ENCODE assay signal across 12 cellular contexts in genomic region chr1:150061632-150062101, GRCh38. TPM values are rescaled to one million over a fixed set of nuclear protein-coding genes. Genes with fewer than 3 reads are reported as not detected.
DNase-seq lines count a peak whose midpoint lies in the region; ATAC-seq, FAIRE-seq and TF ChIP-seq lines count a peak whose summit lies in the region.
"Had no signal": no experiment of that assay in that cellular context is flagged by ENCODE, and none has a peak within 500 bp of the region (broad histone marks: within the 10 kb centered on the region; RNA-seq: fewer than 3 reads in every experiment).

No MANE protein-coding gene starts in this region.

- intact Hi-C loops in A673 (cut with micrococcal nuclease; ENCODE audit: unreplicated experiment) = no loop called here

- H3K4me3 ChIP-seq in A673 (ENCODE audit: low read depth, low read length, poor library complexity, severe bottlenecking) (no peak overlapping the region), bronchial epithelial cell (ENCODE audit: low read depth, low read length) (no peak overlapping the region)

- TF ChIP-seq CTCF in A673 (conservative IDR thresholded peaks at IDR 0.05; ENCODE audit: low read depth, low read length) = no peak
- no peak for TF ChIP-seq CTCF in bronchial epithelial cell (IDR thresholded peaks at IDR 0.05; ENCODE audit: insufficient read depth, low read length, severe bottlenecking)

- POLR2A ChIA-PET in A673 (lab: Charles Lee; ENCODE audit: low non-redundant PET) = no interaction called here

- no peak for FAIRE-seq in bronchial epithelial cell (lab: Jason Lieb, UNC)

- peak; percentile 71 for DNase-seq in A673 (ENCODE audit: low spot score)
- peak; percentile 68 for DNase-seq in HS-5 (ENCODE audit: low read depth)
- peak; percentile 43 for DNase-seq in bronchial epithelial cell (ENCODE audit: low read depth)
- DNase-seq in medulla oblongata (ENCODE audit: extremely low spot score) = peak; percentile 68
- no peak for DNase-seq in NOMO-1 treated with dmso at 0.1 percent for 144 hours (lab: John Stamatoyannopoulos, UW; ENCODE audit: unreplicated experiment)
- no peak for DNase-seq in NCI-H748 treated with DMSO at 0.1 percent for 48 hours (lab: John Stamatoyannopoulos, UW)
- DNase-seq: activated CD4-positive, alpha-beta T cell treated with anti-CD3 and anti-CD28 coated beads for 48 hours; activated naive CD4-positive, alpha-beta T cell treated with anti-CD3 and anti-CD28 coated beads for 36 hours; retina; SHP77 treated with DMSO at 0.1 percent for 48 hours had no signal

- CTCF ChIA-PET in A673 (lab: Charles Lee) = no interaction called here

- no peak for ATAC-seq in activated CD4-positive, CD25-positive, alpha-beta regulatory T cell treated with anti-CD3 and anti-CD28 coated beads, Interleukin-2, amount 50 U/mL, for 24 hours
- no peak for ATAC-seq in HG02870 (IDR thresholded peaks at IDR 0.05; ENCODE audit: unreplicated experiment)

- H3K27ac ChIP-seq in A673 (ENCODE audit: low read depth, low read length, poor library complexity, severe bottlenecking) = peak overlapping the region; percentile 65

- no peaks in the 10 kb centered on the region for H3K27me3 ChIP-seq in A673 (replicated peaks; ENCODE audit: insufficient read depth, low read depth, low read length, poor library complexity)
- no peaks in the 10 kb centered on the region for H3K27me3 ChIP-seq in bronchial epithelial cell (ENCODE audit: control insufficient read depth, insufficient read depth, low read length)

- no TSS peak for BruUV-seq in A673 (replicated peaks; lab: Mats Ljungman, UMichigan)

- H3K36me3 ChIP-seq in A673 (ENCODE audit: insufficient read depth, low read length, poor library complexity, severe bottlenecking) (no peaks in the 10 kb centered on the region), bronchial epithelial cell (ENCODE audit: control insufficient read depth, insufficient read depth, low read length) (no peaks in the 10 kb centered on the region)

- peaks cover 23% of the 10 kb centered on the region for H3K4me1 ChIP-seq in A673 (ENCODE audit: insufficient read depth, low read length, poor library complexity, severe bottlenecking)

- no peaks in the 10 kb centered on the region for H3K9me3 ChIP-seq in A673 (ENCODE audit: low read depth, low read length, poor library complexity, severe bottlenecking)

RNA-seq across cellular contexts. Expression of gene VPS45, which starts 5.9 kb away (rescaled TPM):
- total RNA-seq in A673 (2021) (50.3 and 51.3 TPM in 2 replicates), bronchial epithelial cell (21.6 and 29.3 TPM in 2 replicates)

RNA-seq across cellular contexts. Expression of gene OTUD7B, which starts 51.1 kb away (rescaled TPM):
- total RNA-seq in A673 (2021) (19.0 and 20.9 TPM in 2 replicates), bronchial epithelial cell (15.3 and 19.2 TPM in 2 replicates)

Comparison
In these comparisons a context has a peak if more than half of its experiments do, and no peak if none do; other contexts are left out.
1. DNase-seq: peak in A673 (single experiment), HS-5 (single experiment), bronchial epithelial cell (single experiment) and medulla oblongata (single experiment); none in NOMO-1 treated with dmso at 0.1 percent for 144 hours (single experiment) and NCI-H748 treated with DMSO at 0.1 percent for 48 hours (single experiment).